Comparison of ENCODE assay signal across 20 cellular contexts in the genomic region with DNA sequence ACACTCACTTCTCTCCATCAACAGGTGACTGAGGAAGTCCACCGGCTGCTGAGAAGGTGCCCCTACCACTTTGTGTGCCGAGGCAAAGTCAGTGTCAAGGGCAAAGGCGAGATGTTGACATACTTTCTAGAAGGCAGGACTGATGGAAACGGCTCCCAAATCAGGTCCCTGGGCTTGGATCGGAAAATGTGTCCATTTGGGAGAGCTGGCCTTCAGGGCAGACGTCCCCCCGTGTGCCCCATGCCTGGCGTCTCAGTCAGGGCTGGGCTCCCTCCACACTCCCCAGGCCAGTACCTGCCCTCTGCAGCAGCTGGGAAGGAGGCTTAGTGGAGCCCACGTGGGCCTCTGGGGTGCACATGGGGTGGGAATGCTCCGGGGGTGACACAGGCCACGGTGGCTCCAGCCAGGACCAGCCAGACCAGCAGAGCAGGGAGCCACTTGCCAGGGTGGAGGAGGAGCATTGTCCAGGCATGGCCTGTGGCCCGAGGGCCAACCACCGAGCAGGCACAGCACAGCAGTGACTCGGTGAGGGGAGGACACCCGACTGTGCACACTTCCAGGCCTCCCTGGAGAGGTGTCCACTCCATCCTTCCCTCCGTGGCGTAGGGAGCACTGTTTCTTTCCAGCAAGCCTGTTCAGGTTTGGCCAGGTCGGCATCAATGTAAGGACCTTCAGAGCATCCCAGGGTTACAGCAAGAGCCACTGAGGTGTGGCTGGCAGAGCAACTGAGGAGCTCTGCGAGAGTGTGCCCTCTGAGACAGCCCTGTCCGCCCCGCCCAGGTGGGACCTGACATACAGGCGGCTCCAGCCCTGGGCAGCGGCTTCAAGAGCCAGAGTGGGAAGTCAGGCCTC.
DNase-seq lines count a peak whose midpoint lies in the region; ATAC-seq, FAIRE-seq and TF ChIP-seq lines count a peak whose summit lies in the region.
"Had no signal": no experiment of that assay in that cellular context is flagged by ENCODE, and none has a peak within 500 bp of the region (broad histone marks: within the 10 kb centered on the region; RNA-seq: fewer than 3 reads in every experiment).

No MANE protein-coding gene starts in this region.

- H4K20me1 ChIP-seq in H9 (ENCODE audit: control insufficient read depth, insufficient read depth, insufficient read length) (no peaks in the 10 kb centered on the region), IMR-90 (ENCODE audit: insufficient read depth, low read length) (no peaks in the 10 kb centered on the region)

- no CpG with 5 or more reads among the region's 23 CpGs for WGBS in H9 (ENCODE audit: extremely low coverage, insufficient read length, low lambda C conversion rate)
- WGBS in IMR-90 (ENCODE audit: extremely low coverage in 2 of 2, insufficient read length in 1 of 2), 2 experiments = 83% methylated on average over 7 of the region's 23 CpGs; no CpG with 5 or more reads in 1 of the 2 experiments
- WGBS in esophagus muscularis mucosa = 86% methylated on average over 15 of the region's 23 CpGs
- WGBS in suprapubic skin = 75% methylated on average over 13 of the region's 23 CpGs

- H3K4me3 Mint-ChIP-seq in H9 = no peak overlapping the region
- H3K4me3 Mint-ChIP-seq: B cell; CD8-positive, alpha-beta memory T cell had no signal

- BruUV-seq in IMR-90 (replicated peaks; lab: Mats Ljungman, UMichigan) = no TSS peak

- no peaks in the 10 kb centered on the region for H3K79me1 ChIP-seq in H9 (ENCODE audit: insufficient read depth, low read depth, low read length, poor library complexity, severe bottlenecking)
- H3K79me1 ChIP-seq in IMR-90 (ENCODE audit: low read depth in 1 of 2, low read length in 2 of 2) = no peaks in the 10 kb centered on the region

- H4K91ac ChIP-seq in H9 (ENCODE audit: insufficient read length, low read depth, low read length) = no peak overlapping the region
- H4K91ac ChIP-seq in IMR-90 (ENCODE audit: insufficient read depth, low read depth, low read length) = no peak overlapping the region

- dilution Hi-C loops in IMR-90 (cut with HindIII; ENCODE audit: low sequenced_read_pairs, unreplicated experiment) = no loop called here

- no peaks in the 10 kb centered on the region for H3K4me1 ChIP-seq in H9 (ENCODE audit: insufficient read depth, low read length)
- H3K4me1 ChIP-seq in IMR-90 (ENCODE audit: control insufficient read depth, insufficient read depth, low read length) = no peaks in the 10 kb centered on the region; the same call in 1 of the 2 replicates
- peaks cover 0 to 5% (median 2%) of the 10 kb centered on the region in 4 donors for H3K4me1 ChIP-seq in esophagus muscularis mucosa
- peaks cover 6% of the 10 kb centered on the region for H3K4me1 ChIP-seq in suprapubic skin
- H3K4me1 ChIP-seq: Peyer's patch had no signal

- H3K18ac ChIP-seq in H9 (ENCODE audit: insufficient read length, low read depth, low read length) = no peak overlapping the region
- no peak overlapping the region for H3K18ac ChIP-seq in IMR-90 (ENCODE audit: low read depth, low read length)

- H4K5ac ChIP-seq in H9 (ENCODE audit: insufficient read length, low read depth, low read length) = no peak overlapping the region
- no peak overlapping the region for H4K5ac ChIP-seq in IMR-90 (ENCODE audit: low read depth, low read length)

- H3K9ac ChIP-seq in H9 (ENCODE audit: extremely low read depth, insufficient read length, low read length) (no peak overlapping the region), IMR-90 (ENCODE audit: low read depth, low read length) (no peak overlapping the region)
- H3K9ac ChIP-seq: GM23248 had no signal

- TF ChIP-seq EP300 in esophagus muscularis mucosa (IDR thresholded peaks at IDR 0.05) (no peak), suprapubic skin (IDR thresholded peaks at IDR 0.05) (no peak)

- FAIRE-seq in GM19239 (lab: Jason Lieb, UNC) = no peak
- FAIRE-seq: G401.6 had no signal

- H2AFZ ChIP-seq in H9 (ENCODE audit: low read length) (no peak overlapping the region), IMR-90 (replicated peaks; ENCODE audit: low read length, poor library complexity) (no peak overlapping the region)
- H2AFZ ChIP-seq: GM23248 had no signal

- no peak overlapping the region for H3T11ph ChIP-seq in H9 (ENCODE audit: low read length)

- H4K8ac ChIP-seq in H9 (replicated peaks; ENCODE audit: insufficient read length, low read depth, low read length) = no peak overlapping the region
- no peak overlapping the region for H4K8ac ChIP-seq in IMR-90 (ENCODE audit: low read depth in 2 of 2, low read length in 2 of 2)

- no peaks in the 10 kb centered on the region for H3K4me1 Mint-ChIP-seq in H9
- H3K4me1 Mint-ChIP-seq: B cell had no signal

- H3K23ac ChIP-seq in H9 (ENCODE audit: insufficient read length, low read depth, low read length) (no peak overlapping the region), IMR-90 (ENCODE audit: low read depth, low read length) (no peak overlapping the region)

- H3K27me3 ChIP-seq in H9 (ENCODE audit: insufficient read depth, low read length) = no peaks in the 10 kb centered on the region
- H3K27me3 ChIP-seq in IMR-90 (ENCODE audit: control insufficient read depth, insufficient read depth, low read length) = peaks cover 9% of the 10 kb centered on the region
- no peaks in the 10 kb centered on the region for H3K27me3 ChIP-seq in esophagus muscularis mucosa
- H3K27me3 ChIP-seq in suprapubic skin = peaks cover 4% of the 10 kb centered on the region
- H3K27me3 ChIP-seq: Peyer's patch had no signal

- POLR2A ChIA-PET in IMR-90 (lab: Charles Lee; ENCODE audit: unreplicated experiment) = no interaction called here

- H3K79me2 ChIP-seq in H9 (ENCODE audit: insufficient read depth, low read length) = no peaks in the 10 kb centered on the region

- H3K36me3 ChIP-seq in IMR-90 (ENCODE audit: control insufficient read depth, insufficient read depth, low read length) (no peaks in the 10 kb centered on the region), esophagus muscularis mucosa (no peaks in the 10 kb centered on the region), suprapubic skin (no peaks in the 10 kb centered on the region)
- H3K36me3 ChIP-seq: Peyer's patch had no signal

- no peak overlapping the region for H2BK20ac ChIP-seq in H9 (ENCODE audit: low read depth, low read length, poor library complexity, severe bottlenecking)
- no peak overlapping the region for H2BK20ac ChIP-seq in IMR-90 (ENCODE audit: low read depth, low read length)

- H2AK9ac ChIP-seq in IMR-90 (replicated peaks; ENCODE audit: low read depth, low read length, poor library complexity) = peak overlapping the region; percentile 53

- intact Hi-C loops in IMR-90 (cut with micrococcal nuclease) = no loop called here
- intact Hi-C loops in esophagus muscularis mucosa (cut with DNase I) = no loop called here

- no peaks in the 10 kb centered on the region for H3K9me3 Mint-ChIP-seq in H9
- H3K9me3 Mint-ChIP-seq: CD8-positive, alpha-beta memory T cell had no signal

- no peak for TF ChIP-seq CTCF in H9 (conservative IDR thresholded peaks at IDR 0.05)
- no peak for TF ChIP-seq CTCF in IMR-90 (conservative IDR thresholded peaks at IDR 0.05; ENCODE audit: low read depth, low read length)
- TF ChIP-seq CTCF in esophagus muscularis mucosa (IDR thresholded peaks at IDR 0.05) = no peak
- TF ChIP-seq CTCF in suprapubic skin (IDR thresholded peaks at IDR 0.05) = no peak

- H3K4ac ChIP-seq in H9 (ENCODE audit: low read depth, low read length) = no peak overlapping the region
- no peak overlapping the region for H3K4ac ChIP-seq in IMR-90 (ENCODE audit: low read depth, low read length)

- DNase-seq in H9 = peak; percentile 19
- no peak for DNase-seq in IMR-90
- DNase-seq in esophagus muscularis mucosa (ENCODE audit: extremely low spot score) = peak; percentile 70
- peak; percentile 48 to 62 for DNase-seq in suprapubic skin (ENCODE audit: low spot score in 2 of 2)
- no peak for DNase-seq in GM19239 (ENCODE audit: insufficient read length, low spot score)
- DNase-seq in stimulated activated CD4-positive, alpha-beta T cell treated with anti-CD3 and anti-CD28 coated beads, Interleukin-12 subunit alpha, Interleukin-12 subunit beta, amount 100 ng/mL, for 4 hours = no peak
- DNase-seq in activated naive CD4-positive, alpha-beta T cell (lab: John Stamatoyannopoulos, UW) = no peak
- DNase-seq: CD8-positive, alpha-beta memory T cell; DND-41; GM23248; KG1; NCI-H1048; NCI-H146; NCI-H2081; NCI-H82 had no signal

- H3K56ac ChIP-seq in H9 (ENCODE audit: insufficient read length, low read depth, low read length) (no peak overlapping the region), IMR-90 (ENCODE audit: extremely low read depth, insufficient read depth, low read length) (no peak overlapping the region)

- H2BK5ac ChIP-seq in H9 (ENCODE audit: insufficient read length, low read length) = no peak overlapping the region
- H2BK5ac ChIP-seq in IMR-90 (ENCODE audit: low read depth, low read length, poor library complexity, severe bottlenecking) = no peak overlapping the region

- CTCF ChIA-PET in IMR-90 (lab: Yijun Ruan, JAX) = no interaction called here

- H3K36me3 Mint-ChIP-seq in H9 (ENCODE audit: insufficient read depth in 1 of 3, low read depth in 3 of 3) = peaks cover 0 to 7% (median 3%) of the 10 kb centered on the region in 3 experiments; a peak in 3 of 7 replicates
- H3K36me3 Mint-ChIP-seq: CD8-positive, alpha-beta memory T cell had no signal

- H3K27me3 Mint-ChIP-seq in H9 (ENCODE audit: low read depth) = no peaks in the 10 kb centered on the region
- H3K27me3 Mint-ChIP-seq: B cell had no signal

- H3K14ac ChIP-seq in H9 (ENCODE audit: insufficient read depth, low read length) = no peak overlapping the region
- H3K14ac ChIP-seq in IMR-90 (replicated peaks; ENCODE audit: low read depth, low read length) = no peak overlapping the region

- H2AK5ac ChIP-seq in H9 (ENCODE audit: insufficient read length, low read length) = no peak overlapping the region
- H2AK5ac ChIP-seq in IMR-90 (ENCODE audit: low read depth, low read length) = no peak overlapping the region

- no peaks in the 10 kb centered on the region for H3K9me1 ChIP-seq in IMR-90 (ENCODE audit: insufficient read depth, low read length)

- H3K23me2 ChIP-seq in H9 (ENCODE audit: insufficient read length, low read depth, low read length, poor library complexity, severe bottlenecking) = no peaks in the 10 kb centered on the region

- TF ChIP-seq POLR2A in IMR-90 (IDR thresholded peaks at IDR 0.05; ENCODE audit: low read depth, low read length) (no peak), esophagus muscularis mucosa (IDR thresholded peaks at IDR 0.05; ENCODE audit: low read depth) (no peak), suprapubic skin (IDR thresholded peaks at IDR 0.05) (no peak)

- H3K27ac Mint-ChIP-seq in H9 = no peak overlapping the region
- H3K27ac Mint-ChIP-seq: B cell had no signal

- H3K4me3 ChIP-seq in IMR-90 (ENCODE audit: insufficient read depth, low read depth, low read length) (no peak overlapping the region), esophagus muscularis mucosa (no peak overlapping the region), suprapubic skin (no peak overlapping the region)
- H3K4me3 ChIP-seq: GM23248, Peyer's patch, SK-N-MC had no signal

- H3K4me2 ChIP-seq in H9 (ENCODE audit: insufficient read depth, insufficient read length, low read length) (no peak overlapping the region), IMR-90 (ENCODE audit: low read depth, low read length) (no peak overlapping the region)

- no peak for ATAC-seq in IMR-90 (ENCODE audit: low read depth)
- ATAC-seq: Right ventricle myocardium inferior had no signal

- in situ Hi-C loops in IMR-90 (cut with MboI; ENCODE audit: low sequenced_read_pairs) = no loop called here

- H2BK120ac ChIP-seq in H9 (ENCODE audit: low read depth, low read length, poor library complexity, severe bottlenecking) (no peak overlapping the region), IMR-90 (ENCODE audit: low read depth, low read length) (no peak overlapping the region)

- no peak overlapping the region for H2BK15ac ChIP-seq in H9 (ENCODE audit: low read depth, low read length)
- no peak overlapping the region for H2BK15ac ChIP-seq in IMR-90 (ENCODE audit: low read depth, low read length)

- no peaks in the 10 kb centered on the region for H3K9me3 ChIP-seq in H9 (ENCODE audit: control insufficient read depth, low read depth, low read length)
- no peaks in the 10 kb centered on the region for H3K9me3 ChIP-seq in IMR-90 (ENCODE audit: control insufficient read depth, insufficient read depth, low read length)
- no peaks in the 10 kb centered on the region for H3K9me3 ChIP-seq in esophagus muscularis mucosa
- H3K9me3 ChIP-seq in suprapubic skin = no peaks in the 10 kb centered on the region
- H3K9me3 ChIP-seq: Peyer's patch had no signal

- no peak for TF ChIP-seq RAD21 in IMR-90 (IDR thresholded peaks at IDR 0.05; ENCODE audit: low read length)

- H3K27ac ChIP-seq in H9 (ENCODE audit: insufficient read length, low read depth, low read length) (no peak overlapping the region), IMR-90 (ENCODE audit: insufficient read depth, low read length) (no peak overlapping the region), esophagus muscularis mucosa (replicated peaks in 1 of 4) (no peak overlapping the region), suprapubic skin (no peak overlapping the region)
- H3K27ac ChIP-seq: GM23248, Peyer's patch, SK-N-MC had no signal

- H2BK12ac ChIP-seq in H9 (ENCODE audit: insufficient read length, low read depth, low read length) = no peak overlapping the region

Comparison
In these comparisons a context has a peak if more than half of its experiments do, and no peak if none do; other contexts are left out.
1. DNase-seq: peak in H9 (single experiment), esophagus muscularis mucosa (single experiment) and suprapubic skin (2 of 2); none in IMR-90 (single experiment), GM19239 (single experiment), stimulated activated CD4-positive, alpha-beta T cell treated with anti-CD3 and anti-CD28 coated beads, Interleukin-12 subunit alpha, Interleukin-12 subunit beta, amount 100 ng/mL, for 4 hours (single experiment) and activated naive CD4-positive, alpha-beta T cell (0 of 4).